ENCODE assay signal across 8 cellular contexts in genomic region chr16:75433732-75434413, GRCh38. TPM values are rescaled to one million over a fixed set of nuclear protein-coding genes. Genes with fewer than 3 reads are reported as not detected.
A peak's percentile ranks its signal among the peaks of the same experiment; 100 is the strongest.
DNase-seq lines count a peak whose midpoint lies in the region; FAIRE-seq and TF ChIP-seq lines count a peak whose summit lies in the region.

No MANE protein-coding gene starts in this region.

- H3K4me2 ChIP-seq in GM23248 (ENCODE audit: unreplicated experiment): peak overlapping the region; percentile 99

- DNase-seq in activated CD8-positive, alpha-beta memory T cell treated with anti-CD3 and anti-CD28 coated beads for 24 hours: peak; percentile 62
- DNase-seq in activated CD8-positive, alpha-beta memory T cell treated with anti-CD3 and anti-CD28 coated beads, Interleukin-2, amount 50 U/mL, for 48 hours: no peak
- DNase-seq in GM23248: peak; percentile 95
- DNase-seq in Jurkat, Clone E6-1 (ENCODE audit: low read depth, low spot score): no peak
- peak; percentile 53 for DNase-seq in RCC 7860 (ENCODE audit: low spot score)
- peak; percentile 62 to 79 for DNase-seq in breast epithelium (ENCODE audit: low spot score in 2 of 2)
- DNase-seq in iPS-NIHi7 (ENCODE audit: extremely low spot score): peak; percentile 69

- H3K4me3 ChIP-seq in GM23248: peak overlapping the region; percentile 94
- H3K4me3 ChIP-seq in Jurkat, Clone E6-1 (ENCODE audit: low read length): peak overlapping the region; percentile 84
- peak overlapping the region; percentile 71 to 99 (median 88) for H3K4me3 ChIP-seq in breast epithelium
- H3K4me3 ChIP-seq in skeletal muscle tissue (ENCODE audit: low read length in 3 of 3): peak overlapping the region; percentile 77 to 97 (median 93)

- FAIRE-seq in RCC 7860 (lab: Jason Lieb, UNC): no peak

- in situ Hi-C loops in GM23248 (cut with MboI): no loop called here

- intact Hi-C loops in breast epithelium (cut with DNase I; ENCODE audit: low total_unique reads): loop anchor here (2.0 kb wide), 1 partner anchor 53 kb away; no protein-coding TSS in a partner anchor

- H3K9ac ChIP-seq in GM23248 (peak overlapping the region; percentile 96), skeletal muscle tissue (ENCODE audit: low read depth in 1 of 3, low read length in 3 of 3) (peak overlapping the region; percentile 90 to 100 (median 93))

- peak overlapping the region; percentile 97 for H3K27ac ChIP-seq in GM23248
- peak overlapping the region; percentile 96 to 99 for H3K27ac ChIP-seq in breast epithelium
- H3K27ac ChIP-seq in skeletal muscle tissue (ENCODE audit: low read depth, low read length): peak overlapping the region; percentile 96

- no peaks in the 10 kb centered on the region for H3K9me3 ChIP-seq in GM23248 (ENCODE audit: low read depth)
- H3K9me3 ChIP-seq in breast epithelium: no peaks in the 10 kb centered on the region
- H3K9me3 ChIP-seq in skeletal muscle tissue (ENCODE audit: control insufficient read depth in 3 of 3, low read length in 3 of 3): no peaks in the 10 kb centered on the region

- no peaks in the 10 kb centered on the region for H4K20me1 ChIP-seq in GM23248 (ENCODE audit: insufficient read depth)

- no peaks in the 10 kb centered on the region for H3K27me3 ChIP-seq in GM23248 (replicated peaks; ENCODE audit: insufficient read depth)
- no peaks in the 10 kb centered on the region for H3K27me3 ChIP-seq in breast epithelium
- H3K27me3 ChIP-seq in skeletal muscle tissue (ENCODE audit: control insufficient read depth in 3 of 3, insufficient read depth in 3 of 3, low read length in 3 of 3): no peaks in the 10 kb centered on the region

- H3K4me1 ChIP-seq in GM23248 (ENCODE audit: insufficient read depth): peaks cover 7% of the 10 kb centered on the region
- no peaks in the 10 kb centered on the region for H3K4me1 ChIP-seq in breast epithelium
- peaks cover 3 to 12% (median 5%) of the 10 kb centered on the region in 3 donors for H3K4me1 ChIP-seq in skeletal muscle tissue (ENCODE audit: control insufficient read depth in 3 of 3, insufficient read depth in 3 of 3, low read length in 3 of 3)

- peak; percentile 27 for TF ChIP-seq POLR2A in breast epithelium (IDR thresholded peaks at IDR 0.05)

- H3K36me3 ChIP-seq in GM23248 (ENCODE audit: low read depth) (no peaks in the 10 kb centered on the region), breast epithelium (no peaks in the 10 kb centered on the region), skeletal muscle tissue (ENCODE audit: control insufficient read depth in 3 of 3, insufficient read depth in 3 of 3, low read length in 3 of 3) (no peaks in the 10 kb centered on the region)

- H3K9me2 ChIP-seq in GM23248 (ENCODE audit: insufficient read depth): no peaks in the 10 kb centered on the region

- 2 to 4% methylated on average over 32 of the region's 32 CpGs for WGBS in GM23248 (ENCODE audit: low coverage in 1 of 2, low lambda C conversion rate in 2 of 2, missing lambda C conversion rate in 2 of 2), 2 experiments

- H3K79me2 ChIP-seq in GM23248 (ENCODE audit: insufficient read depth): peaks cover 43% of the 10 kb centered on the region

- no peak for TF ChIP-seq CTCF in breast epithelium (IDR thresholded peaks at IDR 0.05)

- peaks cover 22% of the 10 kb centered on the region for H3F3A ChIP-seq in GM23248 (ENCODE audit: insufficient read depth)

- H2AFZ ChIP-seq in GM23248: peak overlapping the region; percentile 97

RNA-seq across cellular contexts. Expression of gene CFDP1, which starts 0.6 kb away (rescaled TPM):
- 30.4 and 36.9 TPM in 2 replicates for total RNA-seq in GM23248 (2014; rRNA removed; shearing (Covaris generic))
- polyA plus RNA-seq in GM23248 (2016; fragmentation: Nextera tagmentation; extraction: Ambion mirVana): 45.2 and 46.7 TPM in 2 replicates
- 118 TPM for polyA plus RNA-seq in Jurkat, Clone E6-1 (2012; ENCODE audit: insufficient read depth, insufficient read length)
- total RNA-seq in breast epithelium: 10 to 100 TPM; 55.5 to 81.9 (median 80.9) TPM
- total RNA-seq in skeletal muscle tissue: 49.6 TPM

RNA-seq across cellular contexts. Expression of gene TMEM170A, which starts 30.6 kb away (rescaled TPM):
- total RNA-seq in GM23248 (2014; rRNA removed; shearing (Covaris generic)): 11.9 and 18.6 TPM in 2 replicates
- polyA plus RNA-seq in GM23248 (2016; fragmentation: Nextera tagmentation; extraction: Ambion mirVana): 10.3 and 12.6 TPM in 2 replicates
- polyA plus RNA-seq in Jurkat, Clone E6-1 (2012; ENCODE audit: insufficient read depth, insufficient read length): 11.3 TPM
- total RNA-seq in breast epithelium (10 to 100 TPM; 12.8 to 36.3 (median 22.0) TPM), skeletal muscle tissue (21.9 TPM)

Comparison
In these comparisons a context has a peak if more than half of its experiments do, and no peak if none do; other contexts are left out.
1. DNase-seq: peak in activated CD8-positive, alpha-beta memory T cell treated with anti-CD3 and anti-CD28 coated beads for 24 hours (single experiment), GM23248 (single experiment), RCC 7860 (single experiment), breast epithelium (2 of 2) and iPS-NIHi7 (single experiment); none in activated CD8-positive, alpha-beta memory T cell treated with anti-CD3 and anti-CD28 coated beads, Interleukin-2, amount 50 U/mL, for 48 hours (single experiment) and Jurkat, Clone E6-1 (single experiment).
2. Peak in every context shown above with its lines, with median percentiles within 50 percentile points of each other: H3K27ac ChIP-seq and H3K4me3 ChIP-seq.